19 cellular contexts compared by ENCODE assay signal in genomic region chr18:64659186-64659585, GRCh38.
"Had no signal": no experiment of that assay in that cellular context is flagged by ENCODE, and none has a peak within 500 bp of the region (broad histone marks: within the 10 kb centered on the region; RNA-seq: fewer than 3 reads in every experiment).

No MANE protein-coding gene starts in this region.

- H3K4me3 ChIP-seq: thoracic aorta had no signal

- H3K36me3 ChIP-seq: thoracic aorta had no signal

- H3K9me3 ChIP-seq: thoracic aorta had no signal

- FAIRE-seq: endothelial cell of umbilical vein, urothelium cell line had no signal

- ATAC-seq: activated CD4-positive, CD25-positive, alpha-beta regulatory T cell treated with anti-CD3 and anti-CD28 coated beads, Interleukin-2, amount 50 U/mL, for 24 hours; activated naive CD8-positive, alpha-beta T cell treated with anti-CD3 and anti-CD28 coated beads, Interleukin-2, amount 50 U/mL, for 24 hours; natural killer cell; stimulated activated effector memory CD8-positive, alpha-beta T cell treated with anti-CD3 and anti-CD28 coated beads, Interleukin-12 subunit alpha, Interleukin-12 subunit beta, amount 100 ng/mL, for 72 hours had no signal

- H3K27ac ChIP-seq: thoracic aorta had no signal

- DNase-seq: activated CD4-positive, alpha-beta T cell treated with anti-CD3 and anti-CD28 coated beads, Interleukin-2, amount 50 U/mL, for 4 hours; activated naive CD4-positive, alpha-beta T cell treated with anti-CD3 and anti-CD28 coated beads for 36 hours; activated naive CD8-positive, alpha-beta T cell treated with anti-CD3 and anti-CD28 coated beads, Interleukin-2, amount 50 U/mL, for 24 hours; aorta; cortex of kidney; effector CD4-positive, alpha-beta T cell; foreskin fibroblast; kidney glomerular epithelial cell; mesenchymal stem cell; natural killer cell; posterior cingulate gyrus; retina; stimulated activated CD4-positive, alpha-beta T cell treated with anti-CD3 and anti-CD28 coated beads, Interleukin-12 subunit alpha, Interleukin-12 subunit beta, amount 100 ng/mL, for 4 hours; stimulated activated CD4-positive, alpha-beta T cell treated with anti-CD3 and anti-CD28 coated beads, Interleukin-2, amount 100 ng/mL, for 24 hours had no signal
